9 cellular contexts compared by ENCODE assay signal in genomic region chrX:57918750-57919436, GRCh38. TPM values are rescaled to one million over a fixed set of nuclear protein-coding genes. Genes with fewer than 3 reads are reported as not detected.
A peak's percentile ranks its signal among the peaks of the same experiment; 100 is the strongest.
DNase-seq lines count a peak whose midpoint lies in the region; ATAC-seq, FAIRE-seq and TF ChIP-seq lines count a peak whose summit lies in the region.
"Had no signal": no experiment of that assay in that cellular context is flagged by ENCODE, and none has a peak within 500 bp of the region (broad histone marks: within the 10 kb centered on the region; RNA-seq: fewer than 3 reads in every experiment).

No MANE protein-coding gene starts in this region.

- TF ChIP-seq POLR2A in HCT116 (IDR thresholded peaks at IDR 0.05; ENCODE audit: borderline replicate concordance, extremely low read depth, insufficient read depth, insufficient read length) = no peak
- no peak for TF ChIP-seq POLR2A in stomach (IDR thresholded peaks at IDR 0.05)

- RAD21 ChIA-PET in HCT116 (lab: Charles Lee; ENCODE audit: low non-redundant PET in 1 of 2, low total read pairs in 2 of 2, uncharacterized antibody in 2 of 2, unreplicated experiment in 2 of 2) = interaction anchor here (0.9 to 1.0 kb wide), 2 partner anchors 97 kb away, joined by 3 read pairs; no protein-coding TSS in a partner anchor

- no peaks in the 10 kb centered on the region for H3K9me2 ChIP-seq in HCT116 (ENCODE audit: insufficient read depth)

- WGBS in stomach, 5 donors = 23 to 36% (median 29%) methylated on average over 6 to 19 of the region's 19 CpGs

- POLR2A ChIA-PET in HCT116 (lab: Charles Lee) = no interaction called here

- intact Hi-C loops in HCT116 (cut with micrococcal nuclease) (loop anchor here (2.0 to 5.0 kb wide), 2 partner anchors 98 to 322 kb away; no protein-coding TSS in a partner anchor), stomach (cut with DNase I; ENCODE audit: low total_unique reads) (no loop called here)

- FAIRE-seq in RCC 7860 (lab: Jason Lieb, UNC) = no peak

- peaks cover 0 to 4% of the 10 kb centered on the region in 2 experiments; a peak in 1 of 4 replicates for H3K4me1 ChIP-seq in HCT116 (ENCODE audit: control insufficient read depth in 1 of 2, insufficient read depth in 2 of 2, low read length in 2 of 2)
- no peaks in the 10 kb centered on the region for H3K4me1 ChIP-seq in RWPE2 (ENCODE audit: insufficient read depth, poor library complexity, severe bottlenecking)
- H3K4me1 ChIP-seq in stomach = no peaks in the 10 kb centered on the region

- DNase-seq in NCI-H1417 (lab: John Stamatoyannopoulos, UW) (peak; percentile 15 to 69 (median 19)), NCI-H1417 treated with DMSO at 0.1 percent for 48 hours (lab: John Stamatoyannopoulos, UW) (no peak), HCT116 (ENCODE audit: low read depth, low spot score) (peak; percentile 26), RWPE2 (ENCODE audit: low spot score) (no peak), fibroblast of villous mesenchyme (ENCODE audit: low read depth) (peak; percentile 44), stomach (peak; percentile 32), RCC 7860 (ENCODE audit: low spot score) (no peak)

- BruUV-seq in HCT116 (replicated peaks; lab: Mats Ljungman, UMichigan) = no TSS peak

- peak; percentile 38 to 42 (median 41); a peak in 5 of 6 replicates for TF ChIP-seq CTCF in HCT116 (IDR thresholded peaks at IDR 0.05 in 2 of 3, conservative IDR thresholded peaks at IDR 0.05 in 1 of 3; ENCODE audit: borderline replicate concordance in 1 of 3, insufficient read depth in 1 of 3, low read depth in 2 of 3, low read length in 2 of 3)
- TF ChIP-seq CTCF in RWPE2 (IDR thresholded peaks at IDR 0.05; ENCODE audit: poor library complexity, severe bottlenecking) = peak; percentile 32
- peak; percentile 51 for TF ChIP-seq CTCF in fibroblast of villous mesenchyme (IDR thresholded peaks at IDR 0.05; ENCODE audit: insufficient read depth, low read depth, low read length)
- peak in 4 of 7 experiments; percentile 13 to 52 (median 33) for TF ChIP-seq CTCF in stomach (IDR thresholded peaks at IDR 0.05)

- ATAC-seq in HCT116 = peak; percentile 78
- ATAC-seq in RWPE2 (ENCODE audit: low read depth) = peak; percentile 56
- ATAC-seq in GM19467 (IDR thresholded peaks at IDR 0.05; ENCODE audit: unreplicated experiment) = no peak

- peak overlapping the region; percentile 59 for H3K4me2 ChIP-seq in HCT116 (ENCODE audit: low read length)
- H3K4me2 ChIP-seq: BLaER1 treated with 17β-estradiol and CSF1 and Interleukin-3, amounts not matched to agents 10 nM and 100 nM had no signal

- H4K20me1 ChIP-seq in HCT116 (ENCODE audit: insufficient read depth) = no peaks in the 10 kb centered on the region
- H4K20me1 ChIP-seq: BLaER1 treated with 17β-estradiol and CSF1 and Interleukin-3, amounts not matched to agents 10 nM and 100 nM had no signal

- H3K27ac ChIP-seq in HCT116 (ENCODE audit: low read depth, low read length) (no peak overlapping the region), RWPE2 (ENCODE audit: poor library complexity, severe bottlenecking) (no peak overlapping the region), stomach (no peak overlapping the region)
- H3K27ac ChIP-seq: BLaER1 treated with 17β-estradiol and CSF1 and Interleukin-3, amounts not matched to agents 10 nM and 100 nM had no signal

- TF ChIP-seq RAD21 in HCT116 (IDR thresholded peaks at IDR 0.05; ENCODE audit: low read depth) = peak; percentile 39; the same call in 1 of the 2 replicates

- no peak overlapping the region for H3K9ac ChIP-seq in HCT116 (ENCODE audit: low read length)
- H3K9ac ChIP-seq: BLaER1 treated with 17β-estradiol and CSF1 and Interleukin-3, amounts not matched to agents 10 nM and 100 nM had no signal

- H3K9me3 ChIP-seq in HCT116 (ENCODE audit: control insufficient read depth in 1 of 2, insufficient read depth in 1 of 2, low read depth in 1 of 2, low read length in 2 of 2) = no peaks in the 10 kb centered on the region
- H3K9me3 ChIP-seq in RWPE2 (ENCODE audit: severe bottlenecking) = no peaks in the 10 kb centered on the region
- H3K9me3 ChIP-seq in stomach = no peaks in the 10 kb centered on the region
- H3K9me3 ChIP-seq: BLaER1 treated with 17β-estradiol and CSF1 and Interleukin-3, amounts not matched to agents 10 nM and 100 nM had no signal

- CTCF ChIA-PET in HCT116 (lab: Charles Lee) = interaction anchor here (0.8 to 1.4 kb wide), 3 partner anchors 97 to 100 kb away, joined by 3 to 6 read pairs (median 3); no protein-coding TSS in a partner anchor

- H3K4me3 ChIP-seq in HCT116 (replicated peaks in 1 of 2; ENCODE audit: low read depth in 1 of 2, low read length in 2 of 2) (peak overlapping the region; percentile 7 to 25; a peak in 2 of 4 replicates), RWPE2 (ENCODE audit: severe bottlenecking) (no peak overlapping the region), fibroblast of villous mesenchyme (ENCODE audit: low read depth, low read length) (no peak overlapping the region), stomach (no peak overlapping the region)
- H3K4me3 ChIP-seq: BLaER1 treated with 17β-estradiol and CSF1 and Interleukin-3, amounts not matched to agents 10 nM and 100 nM had no signal

- no peaks in the 10 kb centered on the region for H3K36me3 ChIP-seq in HCT116 (ENCODE audit: control insufficient read depth in 1 of 2, insufficient read depth in 2 of 2, low read length in 2 of 2)
- no peaks in the 10 kb centered on the region for H3K36me3 ChIP-seq in RWPE2 (ENCODE audit: low read depth)
- no peaks in the 10 kb centered on the region for H3K36me3 ChIP-seq in stomach
- H3K36me3 ChIP-seq: BLaER1 treated with 17β-estradiol and CSF1 and Interleukin-3, amounts not matched to agents 10 nM and 100 nM had no signal

- no peak for TF ChIP-seq EP300 in stomach (IDR thresholded peaks at IDR 0.05)

- H3K79me2 ChIP-seq in HCT116 (ENCODE audit: insufficient read depth, low read length) = no peaks in the 10 kb centered on the region

- no peak overlapping the region for H2AFZ ChIP-seq in HCT116 (ENCODE audit: low read depth, low read length, poor library complexity, severe bottlenecking)

- H3K27me3 ChIP-seq in HCT116 (ENCODE audit: insufficient read depth, low read length) (no peaks in the 10 kb centered on the region), RWPE2 (ENCODE audit: insufficient read depth, poor library complexity, severe bottlenecking) (no peaks in the 10 kb centered on the region), stomach (no peaks in the 10 kb centered on the region)

TF ChIP-seq in HCT116, 20 proteins besides CTCF, POLR2A, EP300 and RAD21:
- TF ChIP-seq ATF3 (IDR thresholded peaks at IDR 0.05) (no peak), EZH2 (IDR thresholded peaks at IDR 0.05) (no peak), FOSL1 (IDR thresholded peaks at IDR 0.05; ENCODE audit: low read depth) (no peak), POLR2AphosphoS5 (IDR thresholded peaks at IDR 0.05; ENCODE audit: low read depth, low read length) (no peak)

RNA-seq across cellular contexts. Expression of gene ZXDA, which starts 8.6 kb away (rescaled TPM):
- total RNA-seq in HCT116 (2021; ENCODE audit: unreplicated experiment) (3.8 TPM), fibroblast of villous mesenchyme (5.5 and 6.9 TPM in 2 replicates), stomach (1 to 10 TPM in 4 of 5 donors, under 1 TPM in 1; 0.58 to 10.0 (median 7.6) TPM)
- 1.6 and 1.7 TPM in 2 replicates for polyA plus RNA-seq in HCT116 (2012)
- 1 to 10 TPM in 1 of 3 donors, under 1 TPM in 2; 0.55 to 1.8 (median 0.56) TPM for polyA plus RNA-seq in stomach

Comparison
In these comparisons a context has a peak if more than half of its experiments do, and no peak if none do; other contexts are left out.
1. DNase-seq: peak in NCI-H1417 (3 of 3), HCT116 (single experiment), fibroblast of villous mesenchyme (single experiment) and stomach (single experiment); none in NCI-H1417 treated with DMSO at 0.1 percent for 48 hours (single experiment), RWPE2 (single experiment) and RCC 7860 (single experiment).
2. H3K4me3 ChIP-seq: peak in HCT116 (2 of 2); none in RWPE2 (single experiment), fibroblast of villous mesenchyme (single experiment) and stomach (0 of 4).
3. Peak in every context shown above with its lines, with median percentiles within 50 percentile points of each other: CTCF ChIP-seq.